26 cellular contexts compared by ENCODE assay signal in genomic region chr2:109137616-109138015, GRCh38. TPM values are rescaled to one million over a fixed set of nuclear protein-coding genes. Genes with fewer than 3 reads are reported as not detected.
"Had no signal": no experiment of that assay in that cellular context is flagged by ENCODE, and none has a peak within 500 bp of the region (broad histone marks: within the 10 kb centered on the region; RNA-seq: fewer than 3 reads in every experiment).

No MANE protein-coding gene starts in this region.

- DNase-seq: activated CD4-positive, alpha-beta memory T cell treated with anti-CD3 and anti-CD28 coated beads, Interleukin-2, amount 10 ng/mL, durations not matched to agents 7 days and 5 days; activated CD4-positive, alpha-beta T cell treated with anti-CD3 and anti-CD28 coated beads, Interleukin-2, amount 50 U/mL, for 1 hour; activated CD4-positive, CD25-positive, alpha-beta regulatory T cell; activated CD8-positive, alpha-beta memory T cell treated with anti-CD3 and anti-CD28 coated beads, Interleukin-2, amount 50 U/mL, for 48 hours; activated naive CD4-positive, alpha-beta T cell; activated T-cell treated with anti-CD3 and anti-CD28 coated beads, Interleukin-2, amount 50 U/mL, for 1 hour; amygdala; brain microvascular endothelial cell; cerebellar nuclear complex; MM.1S; NCI-H1105 treated with DMSO at 0.1 percent for 48 hours; NCI-H146; NCI-H2029; NCI-H2107; NCI-H2171 treated with DMSO at 0.1 percent for 48 hours; NCI-H226; NCI-H510A; T-cell; T-helper 2 cell; T1000 had no signal

- H3K4me3 ChIP-seq: SK-N-MC had no signal

- ATAC-seq: Right ventricle myocardium inferior, T-cell had no signal

- H3K27ac ChIP-seq: brain microvascular endothelial cell, SK-N-MC had no signal

- H3K27me3 ChIP-seq: brain microvascular endothelial cell had no signal

- H3K36me3 ChIP-seq: brain microvascular endothelial cell had no signal

- FAIRE-seq: astrocyte, colon, TTC549 had no signal

RNA-seq across cellular contexts. Expression of gene SH3RF3, which starts 8.6 kb away (rescaled TPM):
- total RNA-seq: OCI-LY7 had no signal
